27 cellular contexts compared by ENCODE assay signal in genomic region chr2:218899147-218899546, GRCh38. TPM values are rescaled to one million over a fixed set of nuclear protein-coding genes. Genes with fewer than 3 reads are reported as not detected.
"Had no signal": no experiment of that assay in that cellular context is flagged by ENCODE, and none has a peak within 500 bp of the region (broad histone marks: within the 10 kb centered on the region; RNA-seq: fewer than 3 reads in every experiment).

No MANE protein-coding gene starts in this region.

- H3K4me3 ChIP-seq: lung, mucosa of descending colon, ovary, skin epidermis, upper lobe of right lung had no signal

- DNase-seq: immature natural killer cell; left ventricle myocardium inferior; midbrain; mucosa of descending colon; naive thymus-derived CD4-positive, alpha-beta T cell; nephron progenitor cell; stimulated activated CD4-positive, alpha-beta T cell treated with anti-CD3 and anti-CD28 coated beads, Interleukin-12 subunit alpha, Interleukin-12 subunit beta, amount 100 ng/mL, for 4 hours; stimulated activated CD4-positive, alpha-beta T cell treated with anti-CD3 and anti-CD28 coated beads, Interleukin-15, amount 100 ng/mL, for 24 hours; stimulated activated CD4-positive, alpha-beta T cell treated with anti-CD3 and anti-CD28 coated beads, Interleukin-4, amount 100 ng/mL, for 24 hours; stimulated activated naive CD4-positive, alpha-beta T cell; tibial artery; upper lobe of right lung had no signal

- H3K36me3 ChIP-seq: left ventricle myocardium inferior, ovary, right atrium auricular region, suprapubic skin, thoracic aorta, tibial artery, upper lobe of right lung had no signal

- H3K27me3 ChIP-seq: ovary had no signal

- FAIRE-seq: islet of Langerhans, urothelium cell line had no signal

- H3K27ac Mint-ChIP-seq: nephron progenitor cell, progenitor cell of endocrine pancreas had no signal

- H3K36me3 Mint-ChIP-seq: immature natural killer cell, memory B cell had no signal

- H3K9me3 Mint-ChIP-seq: memory B cell; naive thymus-derived CD4-positive, alpha-beta T cell; stimulated activated effector memory CD8-positive, alpha-beta T cell treated with anti-CD3 and anti-CD28 coated beads, Interleukin-12 subunit alpha, Interleukin-12 subunit beta, amount 100 ng/mL, for 72 hours; stimulated activated naive CD8-positive, alpha-beta T cell treated with anti-CD3 and anti-CD28 coated beads, Interleukin-15, Interleukin-2, amounts not matched to agents 100 ng/mL and 50 ng/mL, for 24 hours had no signal

- H3K27ac ChIP-seq: left ventricle myocardium inferior, ovary, right atrium auricular region, suprapubic skin, thoracic aorta, tibial artery, upper lobe of right lung had no signal

- ATAC-seq: naive thymus-derived CD4-positive, alpha-beta T cell; stimulated activated effector memory CD8-positive, alpha-beta T cell treated with anti-CD3 and anti-CD28 coated beads, Interleukin-12 subunit alpha, Interleukin-12 subunit beta, amount 100 ng/mL, for 72 hours had no signal

- H3K4me3 Mint-ChIP-seq: nephron progenitor cell; stimulated activated naive CD8-positive, alpha-beta T cell treated with anti-CD3 and anti-CD28 coated beads, Interleukin-15, Interleukin-2, amounts not matched to agents 100 ng/mL and 50 ng/mL, for 24 hours had no signal

- H3K9me3 ChIP-seq: left ventricle myocardium inferior, mucosa of descending colon, ovary, right atrium auricular region, suprapubic skin, thoracic aorta, tibial artery, upper lobe of right lung had no signal

RNA-seq across cellular contexts. Expression of gene WNT10A, which starts 18.5 kb away (rescaled TPM):
- total RNA-seq: left ventricle myocardium inferior, mesenteric fat pad, progenitor cell of endocrine pancreas, pulmonary artery endothelial cell, subcutaneous adipose tissue had no signal

RNA-seq across cellular contexts. Expression of gene WNT6, which starts 39.5 kb away (rescaled TPM):
- total RNA-seq: pulmonary artery endothelial cell, upper lobe of right lung had no signal
